In genomic region chr6:1230689-1231605, GRCh38 we compare ENCODE assay signal across 1 cellular context.
TF ChIP-seq lines count a peak whose summit lies in the region.

No MANE protein-coding gene starts in this region.

TF ChIP-seq in HepG2, 621 proteins besides CTCF, POLR2A, EP300 and RAD21 (continues in another document):
- peak; percentile 15; the same call in 1 of the 2 replicates for TF ChIP-seq KLF15 (CRISPR knock-in tag; IDR thresholded peaks at IDR 0.05; ENCODE audit: borderline replicate concordance)
- peak; percentile 70 for TF ChIP-seq ZNF510 (CRISPR knock-in tag; IDR thresholded peaks at IDR 0.05; ENCODE audit: low read depth)
- peak; percentile 43; the same call in 1 of the 2 replicates for TF ChIP-seq ZNF607 (CRISPR knock-in tag; IDR thresholded peaks at IDR 0.05; ENCODE audit: borderline replicate concordance)
- no peak for TF ChIP-seq SUZ12 (IDR thresholded peaks at IDR 0.05; ENCODE audit: low read depth, low read length)
- TF ChIP-seq HNF4G (IDR thresholded peaks at IDR 0.05; ENCODE audit: borderline replicate concordance, low read depth, low read length), result peak; percentile 81
- TF ChIP-seq HNF4G (CRISPR knock-in tag; IDR thresholded peaks at IDR 0.05; ENCODE audit: borderline replicate concordance, low read depth), result no peak
- TF ChIP-seq SOX5 (CRISPR knock-in tag; IDR thresholded peaks at IDR 0.05; ENCODE audit: borderline replicate concordance), result peak; percentile 75
- peak; percentile 55; the same call in 1 of the 2 replicates for TF ChIP-seq NR2F2 (IDR thresholded peaks at IDR 0.05; ENCODE audit: borderline replicate concordance, low read depth)
- 0 out of 2 replicates have a peak, but pooled peaks have one; percentile 1 for TF ChIP-seq ZFY (CRISPR knock-in tag; IDR thresholded peaks at IDR 0.05)
- TF ChIP-seq ZBTB44 (CRISPR knock-in tag; IDR thresholded peaks at IDR 0.05), result no peak
- TF ChIP-seq BCL6 (CRISPR knock-in tag; IDR thresholded peaks at IDR 0.05), result peak; percentile 79; the same call in 1 of the 2 replicates
- peak; percentile 71; the same call in 1 of the 2 replicates for TF ChIP-seq TFAP4 (IDR thresholded peaks at IDR 0.05; ENCODE audit: borderline replicate concordance, low read depth)
- TF ChIP-seq ZMYM4 (CRISPR knock-in tag; IDR thresholded peaks at IDR 0.05), result peak; percentile 41; the same call in 1 of the 2 replicates
- 0 out of 2 replicates have a peak, but pooled peaks have one; percentile 25 for TF ChIP-seq KDM2A (CRISPR knock-in tag; IDR thresholded peaks at IDR 0.05; ENCODE audit: borderline replicate concordance, low read depth)
- TF ChIP-seq ATRX (CRISPR knock-in tag; IDR thresholded peaks at IDR 0.05; ENCODE audit: borderline replicate concordance), result no peak
- no peak for TF ChIP-seq HNRNPK (IDR thresholded peaks at IDR 0.05; ENCODE audit: low read depth, low read length, poor library complexity, severe bottlenecking)
- TF ChIP-seq FOXP4 (CRISPR knock-in tag; IDR thresholded peaks at IDR 0.05), result peak; percentile 81; the same call in 1 of the 2 replicates
- TF ChIP-seq NR2F6 (IDR thresholded peaks at IDR 0.05), result peak; percentile 17; the same call in 1 of the 2 replicates
- TF ChIP-seq NR2F6 (CRISPR knock-in tag; IDR thresholded peaks at IDR 0.05), result peak; percentile 59
- TF ChIP-seq ZNF761 (CRISPR knock-in tag; conservative IDR thresholded peaks at IDR 0.05), result peak; percentile 85
- TF ChIP-seq PRDM10 (CRISPR knock-in tag; IDR thresholded peaks at IDR 0.05; ENCODE audit: low read depth), result peak; percentile 42
- peak; percentile 78 for TF ChIP-seq TARDBP (CRISPR knock-in tag; IDR thresholded peaks at IDR 0.05)
- peak; percentile 68 for TF ChIP-seq MED1 (CRISPR knock-in tag; IDR thresholded peaks at IDR 0.05)
- TF ChIP-seq, protein P1, sequence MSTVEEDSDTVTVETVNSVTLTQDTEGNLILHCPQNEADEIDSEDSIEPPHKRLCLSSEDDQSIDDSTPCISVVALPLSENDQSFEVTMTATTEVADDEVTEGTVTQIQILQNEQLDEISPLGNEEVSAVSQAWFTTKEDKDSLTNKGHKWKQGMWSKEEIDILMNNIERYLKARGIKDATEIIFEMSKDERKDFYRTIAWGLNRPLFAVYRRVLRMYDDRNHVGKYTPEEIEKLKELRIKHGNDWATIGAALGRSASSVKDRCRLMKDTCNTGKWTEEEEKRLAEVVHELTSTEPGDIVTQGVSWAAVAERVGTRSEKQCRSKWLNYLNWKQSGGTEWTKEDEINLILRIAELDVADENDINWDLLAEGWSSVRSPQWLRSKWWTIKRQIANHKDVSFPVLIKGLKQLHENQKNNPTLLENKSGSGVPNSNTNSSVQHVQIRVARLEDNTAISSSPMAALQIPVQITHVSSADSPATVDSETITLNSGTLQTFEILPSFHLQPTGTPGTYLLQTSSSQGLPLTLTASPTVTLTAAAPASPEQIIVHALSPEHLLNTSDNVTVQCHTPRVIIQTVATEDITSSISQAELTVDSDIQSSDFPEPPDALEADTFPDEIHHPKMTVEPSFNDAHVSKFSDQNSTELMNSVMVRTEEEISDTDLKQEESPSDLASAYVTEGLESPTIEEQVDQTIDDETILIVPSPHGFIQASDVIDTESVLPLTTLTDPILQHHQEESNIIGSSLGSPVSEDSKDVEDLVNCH (CRISPR knock-in tag; IDR thresholded peaks at IDR 0.05), result peak; percentile 69; the same call in 1 of the 2 replicates
- TF ChIP-seq FOXC1 (CRISPR knock-in tag; IDR thresholded peaks at IDR 0.05; ENCODE audit: borderline replicate concordance), result peak; percentile 70
- TF ChIP-seq ZNF224 (CRISPR knock-in tag; IDR thresholded peaks at IDR 0.05), result peak; percentile 48; the same call in 1 of the 2 replicates
- peak; percentile 54 for TF ChIP-seq TCF7 (IDR thresholded peaks at IDR 0.05; ENCODE audit: low read depth)
- TF ChIP-seq, protein P2, sequence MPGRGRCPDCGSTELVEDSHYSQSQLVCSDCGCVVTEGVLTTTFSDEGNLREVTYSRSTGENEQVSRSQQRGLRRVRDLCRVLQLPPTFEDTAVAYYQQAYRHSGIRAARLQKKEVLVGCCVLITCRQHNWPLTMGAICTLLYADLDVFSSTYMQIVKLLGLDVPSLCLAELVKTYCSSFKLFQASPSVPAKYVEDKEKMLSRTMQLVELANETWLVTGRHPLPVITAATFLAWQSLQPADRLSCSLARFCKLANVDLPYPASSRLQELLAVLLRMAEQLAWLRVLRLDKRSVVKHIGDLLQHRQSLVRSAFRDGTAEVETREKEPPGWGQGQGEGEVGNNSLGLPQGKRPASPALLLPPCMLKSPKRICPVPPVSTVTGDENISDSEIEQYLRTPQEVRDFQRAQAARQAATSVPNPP (CRISPR knock-in tag; IDR thresholded peaks at IDR 0.05), result peak; percentile 25; the same call in 1 of the 2 replicates
- TF ChIP-seq, protein P3, sequence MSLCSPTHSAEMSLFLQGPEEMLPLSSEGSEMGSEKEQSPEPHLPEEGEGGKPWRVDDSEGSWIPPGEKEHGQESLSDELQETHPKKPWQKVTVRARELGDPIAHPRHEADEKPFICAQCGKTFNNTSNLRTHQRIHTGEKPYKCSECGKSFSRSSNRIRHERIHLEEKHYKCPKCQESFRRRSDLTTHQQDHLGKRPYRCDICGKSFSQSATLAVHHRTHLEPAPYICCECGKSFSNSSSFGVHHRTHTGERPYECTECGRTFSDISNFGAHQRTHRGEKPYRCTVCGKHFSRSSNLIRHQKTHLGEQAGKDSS (CRISPR knock-in tag; IDR thresholded peaks at IDR 0.05; ENCODE audit: borderline replicate concordance, low read depth), result 0 out of 2 replicates have a peak, but pooled peaks have one; percentile 35
- TF ChIP-seq ZSCAN21 (CRISPR knock-in tag; IDR thresholded peaks at IDR 0.05; ENCODE audit: borderline replicate concordance), result peak; percentile 95
- peak; percentile 97 for TF ChIP-seq ZBTB39 (CRISPR knock-in tag; IDR thresholded peaks at IDR 0.05)
- peak; percentile 58; the same call in 1 of the 2 replicates for TF ChIP-seq ZNF350 (CRISPR knock-in tag; IDR thresholded peaks at IDR 0.05; ENCODE audit: borderline replicate concordance, low read depth)
- peak; percentile 89 for TF ChIP-seq ZSCAN9 (CRISPR knock-in tag; IDR thresholded peaks at IDR 0.05; ENCODE audit: borderline replicate concordance)
- peak; percentile 69; the same call in 1 of the 2 replicates for TF ChIP-seq ATF2 (CRISPR knock-in tag; IDR thresholded peaks at IDR 0.05)
- peak; percentile 61 for TF ChIP-seq MED8 (CRISPR knock-in tag; IDR thresholded peaks at IDR 0.05; ENCODE audit: insufficient replicate concordance)
- TF ChIP-seq RXRB (CRISPR knock-in tag; IDR thresholded peaks at IDR 0.05; ENCODE audit: borderline replicate concordance), result peak; percentile 74
- TF ChIP-seq HIVEP1 (CRISPR knock-in tag; IDR thresholded peaks at IDR 0.05), result peak; percentile 73; the same call in 1 of the 2 replicates
- TF ChIP-seq NFYC (CRISPR knock-in tag; IDR thresholded peaks at IDR 0.05), result peak; percentile 37; the same call in 1 of the 2 replicates
- TF ChIP-seq CENPBD1 (CRISPR knock-in tag; IDR thresholded peaks at IDR 0.05; ENCODE audit: borderline replicate concordance, low read depth), result no peak
- TF ChIP-seq ZNF20 (CRISPR knock-in tag; IDR thresholded peaks at IDR 0.05), result peak; percentile 87; the same call in 1 of the 2 replicates
- TF ChIP-seq MEF2D (CRISPR knock-in tag; IDR thresholded peaks at IDR 0.05), result peak; percentile 76; the same call in 1 of the 2 replicates
- TF ChIP-seq, protein P4, sequence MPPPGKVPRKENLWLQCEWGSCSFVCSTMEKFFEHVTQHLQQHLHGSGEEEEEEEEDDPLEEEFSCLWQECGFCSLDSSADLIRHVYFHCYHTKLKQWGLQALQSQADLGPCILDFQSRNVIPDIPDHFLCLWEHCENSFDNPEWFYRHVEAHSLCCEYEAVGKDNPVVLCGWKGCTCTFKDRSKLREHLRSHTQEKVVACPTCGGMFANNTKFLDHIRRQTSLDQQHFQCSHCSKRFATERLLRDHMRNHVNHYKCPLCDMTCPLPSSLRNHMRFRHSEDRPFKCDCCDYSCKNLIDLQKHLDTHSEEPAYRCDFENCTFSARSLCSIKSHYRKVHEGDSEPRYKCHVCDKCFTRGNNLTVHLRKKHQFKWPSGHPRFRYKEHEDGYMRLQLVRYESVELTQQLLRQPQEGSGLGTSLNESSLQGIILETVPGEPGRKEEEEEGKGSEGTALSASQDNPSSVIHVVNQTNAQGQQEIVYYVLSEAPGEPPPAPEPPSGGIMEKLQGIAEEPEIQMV (CRISPR knock-in tag; IDR thresholded peaks at IDR 0.05; ENCODE audit: low read depth), result 0 out of 2 replicates have a peak, but pooled peaks have one; percentile 36
